In the genomic region with DNA sequence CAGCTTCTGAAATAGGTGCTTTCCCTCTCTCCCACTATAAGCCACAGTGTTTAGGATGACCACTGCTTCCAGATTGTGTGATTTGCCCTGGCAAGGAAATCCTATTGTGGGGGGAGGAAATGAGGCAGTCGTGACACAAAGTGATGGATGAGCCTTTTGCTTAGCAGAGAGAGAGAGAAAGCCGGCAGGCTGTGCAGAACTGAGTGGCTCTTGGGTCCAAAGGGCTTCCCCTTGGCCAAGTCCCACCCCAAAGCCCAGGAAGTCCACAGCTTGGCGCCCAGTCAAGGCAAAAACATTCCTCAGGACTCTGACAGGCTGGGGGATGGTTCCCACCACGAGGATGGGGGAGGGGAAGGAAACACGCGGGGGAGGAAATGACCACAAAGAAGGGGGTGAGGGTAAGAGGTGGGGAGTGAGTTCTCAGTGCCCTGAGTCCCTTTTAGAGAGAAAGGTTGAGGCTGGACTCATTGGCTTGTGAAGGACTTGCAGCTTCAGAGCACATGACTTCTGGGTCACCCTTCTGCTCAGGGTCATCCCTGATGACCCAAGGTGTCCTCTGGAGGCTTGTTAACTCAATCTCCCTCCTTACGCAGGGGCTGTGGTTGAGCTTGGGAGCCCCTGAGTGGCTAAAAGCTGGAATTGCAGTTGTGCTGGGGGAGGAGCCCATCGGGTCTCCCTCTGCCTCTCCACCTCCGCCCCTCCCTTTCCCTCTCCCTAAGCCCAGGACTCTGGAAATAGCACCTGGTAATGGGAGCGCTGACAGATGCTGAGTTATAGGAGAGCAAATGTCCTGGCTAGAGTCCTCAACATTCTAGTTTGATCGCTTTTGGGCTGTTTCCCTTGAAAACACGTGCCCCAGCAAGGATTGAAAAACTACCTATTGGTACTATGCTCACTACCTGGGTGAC, we compare ENCODE assay signal across 1 cellular context.
TF ChIP-seq lines count a peak whose summit lies in the region.

No MANE protein-coding gene starts in this region.

TF ChIP-seq in SK-N-SH, 30 proteins besides CTCF, POLR2A, EP300 and RAD21:
- TF ChIP-seq, protein P1, sequence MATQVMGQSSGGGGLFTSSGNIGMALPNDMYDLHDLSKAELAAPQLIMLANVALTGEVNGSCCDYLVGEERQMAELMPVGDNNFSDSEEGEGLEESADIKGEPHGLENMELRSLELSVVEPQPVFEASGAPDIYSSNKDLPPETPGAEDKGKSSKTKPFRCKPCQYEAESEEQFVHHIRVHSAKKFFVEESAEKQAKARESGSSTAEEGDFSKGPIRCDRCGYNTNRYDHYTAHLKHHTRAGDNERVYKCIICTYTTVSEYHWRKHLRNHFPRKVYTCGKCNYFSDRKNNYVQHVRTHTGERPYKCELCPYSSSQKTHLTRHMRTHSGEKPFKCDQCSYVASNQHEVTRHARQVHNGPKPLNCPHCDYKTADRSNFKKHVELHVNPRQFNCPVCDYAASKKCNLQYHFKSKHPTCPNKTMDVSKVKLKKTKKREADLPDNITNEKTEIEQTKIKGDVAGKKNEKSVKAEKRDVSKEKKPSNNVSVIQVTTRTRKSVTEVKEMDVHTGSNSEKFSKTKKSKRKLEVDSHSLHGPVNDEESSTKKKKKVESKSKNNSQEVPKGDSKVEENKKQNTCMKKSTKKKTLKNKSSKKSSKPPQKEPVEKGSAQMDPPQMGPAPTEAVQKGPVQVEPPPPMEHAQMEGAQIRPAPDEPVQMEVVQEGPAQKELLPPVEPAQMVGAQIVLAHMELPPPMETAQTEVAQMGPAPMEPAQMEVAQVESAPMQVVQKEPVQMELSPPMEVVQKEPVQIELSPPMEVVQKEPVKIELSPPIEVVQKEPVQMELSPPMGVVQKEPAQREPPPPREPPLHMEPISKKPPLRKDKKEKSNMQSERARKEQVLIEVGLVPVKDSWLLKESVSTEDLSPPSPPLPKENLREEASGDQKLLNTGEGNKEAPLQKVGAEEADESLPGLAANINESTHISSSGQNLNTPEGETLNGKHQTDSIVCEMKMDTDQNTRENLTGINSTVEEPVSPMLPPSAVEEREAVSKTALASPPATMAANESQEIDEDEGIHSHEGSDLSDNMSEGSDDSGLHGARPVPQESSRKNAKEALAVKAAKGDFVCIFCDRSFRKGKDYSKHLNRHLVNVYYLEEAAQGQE (IDR thresholded peaks at IDR 0.05; ENCODE audit: low read depth, low read length) = no peak
- TF ChIP-seq POLR2AphosphoS5 (IDR thresholded peaks at IDR 0.05; ENCODE audit: low read depth, low read length) = peak; percentile 44; the same call in 1 of the 2 replicates
- no peak for TF ChIP-seq TEAD4 (IDR thresholded peaks at IDR 0.05; ENCODE audit: borderline replicate concordance, insufficient read depth)
- TF ChIP-seq, protein P2, sequence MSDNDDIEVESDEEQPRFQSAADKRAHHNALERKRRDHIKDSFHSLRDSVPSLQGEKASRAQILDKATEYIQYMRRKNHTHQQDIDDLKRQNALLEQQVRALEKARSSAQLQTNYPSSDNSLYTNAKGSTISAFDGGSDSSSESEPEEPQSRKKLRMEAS (IDR thresholded peaks at IDR 0.05; ENCODE audit: low read depth) = peak; percentile 91
- no peak for TF ChIP-seq NRF1 (IDR thresholded peaks at IDR 0.05; ENCODE audit: low read depth, low read length)
- no peak for TF ChIP-seq GATA2 (CRISPR knock-in tag; IDR thresholded peaks at IDR 0.05)
- TF ChIP-seq RFX5 (IDR thresholded peaks at IDR 0.05; ENCODE audit: low read length) = no peak
- TF ChIP-seq, protein P3, sequence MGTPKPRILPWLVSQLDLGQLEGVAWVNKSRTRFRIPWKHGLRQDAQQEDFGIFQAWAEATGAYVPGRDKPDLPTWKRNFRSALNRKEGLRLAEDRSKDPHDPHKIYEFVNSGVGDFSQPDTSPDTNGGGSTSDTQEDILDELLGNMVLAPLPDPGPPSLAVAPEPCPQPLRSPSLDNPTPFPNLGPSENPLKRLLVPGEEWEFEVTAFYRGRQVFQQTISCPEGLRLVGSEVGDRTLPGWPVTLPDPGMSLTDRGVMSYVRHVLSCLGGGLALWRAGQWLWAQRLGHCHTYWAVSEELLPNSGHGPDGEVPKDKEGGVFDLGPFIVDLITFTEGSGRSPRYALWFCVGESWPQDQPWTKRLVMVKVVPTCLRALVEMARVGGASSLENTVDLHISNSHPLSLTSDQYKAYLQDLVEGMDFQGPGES (IDR thresholded peaks at IDR 0.05; ENCODE audit: low read depth, low read length) = no peak
- TF ChIP-seq RCOR1 (IDR thresholded peaks at IDR 0.05; ENCODE audit: low read length) = peak; percentile 47; the same call in 1 of the 2 replicates
- TF ChIP-seq FOSL2 (IDR thresholded peaks at IDR 0.05; ENCODE audit: borderline replicate concordance, low read depth) = no peak
- TF ChIP-seq TAF1 (IDR thresholded peaks at IDR 0.05; ENCODE audit: borderline replicate concordance, low read depth, low read length) = peak; percentile 57; the same call in 1 of the 2 replicates
- peak; percentile 35; the same call in 1 of the 2 replicates for TF ChIP-seq GABPA (IDR thresholded peaks at IDR 0.05; ENCODE audit: low read depth)
- TF ChIP-seq MXI1 (IDR thresholded peaks at IDR 0.05; ENCODE audit: low read depth, low read length) = no peak
- TF ChIP-seq YY1 (IDR thresholded peaks at IDR 0.05; ENCODE audit: low read depth) = no peak
- TF ChIP-seq, protein P4, sequence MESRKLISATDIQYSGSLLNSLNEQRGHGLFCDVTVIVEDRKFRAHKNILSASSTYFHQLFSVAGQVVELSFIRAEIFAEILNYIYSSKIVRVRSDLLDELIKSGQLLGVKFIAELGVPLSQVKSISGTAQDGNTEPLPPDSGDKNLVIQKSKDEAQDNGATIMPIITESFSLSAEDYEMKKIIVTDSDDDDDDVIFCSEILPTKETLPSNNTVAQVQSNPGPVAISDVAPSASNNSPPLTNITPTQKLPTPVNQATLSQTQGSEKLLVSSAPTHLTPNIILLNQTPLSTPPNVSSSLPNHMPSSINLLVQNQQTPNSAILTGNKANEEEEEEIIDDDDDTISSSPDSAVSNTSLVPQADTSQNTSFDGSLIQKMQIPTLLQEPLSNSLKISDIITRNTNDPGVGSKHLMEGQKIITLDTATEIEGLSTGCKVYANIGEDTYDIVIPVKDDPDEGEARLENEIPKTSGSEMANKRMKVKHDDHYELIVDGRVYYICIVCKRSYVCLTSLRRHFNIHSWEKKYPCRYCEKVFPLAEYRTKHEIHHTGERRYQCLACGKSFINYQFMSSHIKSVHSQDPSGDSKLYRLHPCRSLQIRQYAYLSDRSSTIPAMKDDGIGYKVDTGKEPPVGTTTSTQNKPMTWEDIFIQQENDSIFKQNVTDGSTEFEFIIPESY (IDR thresholded peaks at IDR 0.05; ENCODE audit: borderline replicate concordance, low read depth) = no peak
- peak; percentile 84 for TF ChIP-seq NFIC (IDR thresholded peaks at IDR 0.05; ENCODE audit: borderline replicate concordance)
- no peak; the same call in 1 of the 2 replicates for TF ChIP-seq ELF1 (IDR thresholded peaks at IDR 0.05)
- no peak for TF ChIP-seq FOXJ3 (CRISPR knock-in tag; IDR thresholded peaks at IDR 0.05)
- TF ChIP-seq, protein P5, sequence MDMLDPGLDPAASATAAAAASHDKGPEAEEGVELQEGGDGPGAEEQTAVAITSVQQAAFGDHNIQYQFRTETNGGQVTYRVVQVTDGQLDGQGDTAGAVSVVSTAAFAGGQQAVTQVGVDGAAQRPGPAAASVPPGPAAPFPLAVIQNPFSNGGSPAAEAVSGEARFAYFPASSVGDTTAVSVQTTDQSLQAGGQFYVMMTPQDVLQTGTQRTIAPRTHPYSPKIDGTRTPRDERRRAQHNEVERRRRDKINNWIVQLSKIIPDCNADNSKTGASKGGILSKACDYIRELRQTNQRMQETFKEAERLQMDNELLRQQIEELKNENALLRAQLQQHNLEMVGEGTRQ (IDR thresholded peaks at IDR 0.05; ENCODE audit: borderline replicate concordance, low read depth, low read length) = no peak
- TF ChIP-seq EZH2phosphoT487 (IDR thresholded peaks at IDR 0.05; ENCODE audit: borderline replicate concordance, low read depth) = no peak
- no peak for TF ChIP-seq MEF2A (IDR thresholded peaks at IDR 0.05; ENCODE audit: borderline replicate concordance, low read depth)
- TF ChIP-seq FOXM1 (IDR thresholded peaks at IDR 0.05; ENCODE audit: low read depth) = no peak
- peak; percentile 85 for TF ChIP-seq SMC3 (IDR thresholded peaks at IDR 0.05; ENCODE audit: low read depth, low read length)
- TF ChIP-seq, protein P6, sequence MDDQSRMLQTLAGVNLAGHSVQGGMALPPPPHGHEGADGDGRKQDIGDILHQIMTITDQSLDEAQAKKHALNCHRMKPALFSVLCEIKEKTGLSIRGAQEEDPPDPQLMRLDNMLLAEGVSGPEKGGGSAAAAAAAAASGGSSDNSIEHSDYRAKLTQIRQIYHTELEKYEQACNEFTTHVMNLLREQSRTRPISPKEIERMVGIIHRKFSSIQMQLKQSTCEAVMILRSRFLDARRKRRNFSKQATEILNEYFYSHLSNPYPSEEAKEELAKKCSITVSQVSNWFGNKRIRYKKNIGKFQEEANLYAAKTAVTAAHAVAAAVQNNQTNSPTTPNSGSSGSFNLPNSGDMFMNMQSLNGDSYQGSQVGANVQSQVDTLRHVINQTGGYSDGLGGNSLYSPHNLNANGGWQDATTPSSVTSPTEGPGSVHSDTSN (IDR thresholded peaks at IDR 0.05) = peak; percentile 98
- peak; percentile 54 for TF ChIP-seq JUND (IDR thresholded peaks at IDR 0.05)
- TF ChIP-seq SIN3A (IDR thresholded peaks at IDR 0.05; ENCODE audit: borderline replicate concordance, low read depth, low read length) = peak; percentile 96
- 0 out of 2 replicates have a peak, but pooled peaks have one; percentile 3 for TF ChIP-seq RXRA (IDR thresholded peaks at IDR 0.05; ENCODE audit: borderline replicate concordance, low read depth)
- TF ChIP-seq TCF12 (IDR thresholded peaks at IDR 0.05) = peak; percentile 58
- TF ChIP-seq CHD2 (IDR thresholded peaks at IDR 0.05; ENCODE audit: low read length, partially characterized antibody) = peak; percentile 48
- TF ChIP-seq, protein P7, sequence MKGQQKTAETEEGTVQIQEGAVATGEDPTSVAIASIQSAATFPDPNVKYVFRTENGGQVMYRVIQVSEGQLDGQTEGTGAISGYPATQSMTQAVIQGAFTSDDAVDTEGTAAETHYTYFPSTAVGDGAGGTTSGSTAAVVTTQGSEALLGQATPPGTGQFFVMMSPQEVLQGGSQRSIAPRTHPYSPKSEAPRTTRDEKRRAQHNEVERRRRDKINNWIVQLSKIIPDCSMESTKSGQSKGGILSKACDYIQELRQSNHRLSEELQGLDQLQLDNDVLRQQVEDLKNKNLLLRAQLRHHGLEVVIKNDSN (IDR thresholded peaks at IDR 0.05; ENCODE audit: borderline replicate concordance, low read depth) = 0 out of 2 replicates have a peak, but pooled peaks have one; percentile 8
